ENCODE assay signal across 20 cellular contexts in the genomic region with DNA sequence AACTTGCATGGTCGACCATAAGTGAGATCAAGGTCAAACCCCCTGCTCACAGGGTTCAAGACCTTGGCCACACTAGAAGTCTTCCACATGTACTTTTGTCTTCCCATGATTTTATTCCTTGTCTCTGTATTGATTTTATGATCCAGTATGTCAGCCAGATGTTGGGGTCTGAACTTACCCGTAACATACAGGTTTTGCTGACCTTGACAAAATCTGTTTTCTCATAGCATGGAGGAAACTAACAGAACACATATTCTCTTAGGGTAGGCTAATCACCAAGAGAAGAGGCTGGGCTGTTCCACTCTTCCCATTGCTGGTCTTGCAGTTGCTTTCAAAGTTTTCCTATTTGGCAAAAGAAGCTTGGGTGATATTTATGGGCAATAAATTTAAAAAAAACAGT.
"Had no signal": no experiment of that assay in that cellular context is flagged by ENCODE, and none has a peak within 500 bp of the region (broad histone marks: within the 10 kb centered on the region; RNA-seq: fewer than 3 reads in every experiment).

No MANE protein-coding gene starts in this region.

- DNase-seq: KBM-7; MV-4-11; NCI-H1105; NCI-H1436 treated with DMSO at 0.1 percent for 48 hours; NCI-H1694; NCI-H187 treated with DMSO at 0.1 percent for 48 hours; NCI-H2029 treated with DMSO at 0.1 percent for 48 hours; NCI-H2171 treated with DMSO at 0.1 percent for 48 hours; NCI-H345; NCI-H446 treated with DMSO at 0.1 percent for 48 hours; NCI-H510A treated with DMSO at 0.1 percent for 48 hours; NCI-H82; NK-92 treated with Interleukin-12 subunit alpha and Interleukin-12 subunit beta, amount 100 ng/mL, for 24 hours; PC-3; Peyer's patch; SHP77 treated with DMSO at 0.1 percent for 48 hours; SJCRH30 had no signal

- ATAC-seq: PC-3, Right ventricle myocardium inferior, SK-N-SH treated with all-trans-retinoic acid at 6 μM for 48 hours had no signal

- H3K4me3 ChIP-seq: Peyer's patch, SJCRH30 had no signal

- H3K4me3 Mint-ChIP-seq: IgD-negative memory B cell had no signal

- H3K27me3 ChIP-seq: Peyer's patch, SJCRH30 had no signal

- H3K36me3 ChIP-seq: Peyer's patch had no signal

- H3K27ac Mint-ChIP-seq: IgD-negative memory B cell had no signal

- H3K4me1 ChIP-seq: Peyer's patch, SJCRH30 had no signal

- H3K27ac ChIP-seq: Peyer's patch, SJCRH30 had no signal

- H3K9me3 ChIP-seq: Peyer's patch, SJCRH30 had no signal
